In the genomic region with DNA sequence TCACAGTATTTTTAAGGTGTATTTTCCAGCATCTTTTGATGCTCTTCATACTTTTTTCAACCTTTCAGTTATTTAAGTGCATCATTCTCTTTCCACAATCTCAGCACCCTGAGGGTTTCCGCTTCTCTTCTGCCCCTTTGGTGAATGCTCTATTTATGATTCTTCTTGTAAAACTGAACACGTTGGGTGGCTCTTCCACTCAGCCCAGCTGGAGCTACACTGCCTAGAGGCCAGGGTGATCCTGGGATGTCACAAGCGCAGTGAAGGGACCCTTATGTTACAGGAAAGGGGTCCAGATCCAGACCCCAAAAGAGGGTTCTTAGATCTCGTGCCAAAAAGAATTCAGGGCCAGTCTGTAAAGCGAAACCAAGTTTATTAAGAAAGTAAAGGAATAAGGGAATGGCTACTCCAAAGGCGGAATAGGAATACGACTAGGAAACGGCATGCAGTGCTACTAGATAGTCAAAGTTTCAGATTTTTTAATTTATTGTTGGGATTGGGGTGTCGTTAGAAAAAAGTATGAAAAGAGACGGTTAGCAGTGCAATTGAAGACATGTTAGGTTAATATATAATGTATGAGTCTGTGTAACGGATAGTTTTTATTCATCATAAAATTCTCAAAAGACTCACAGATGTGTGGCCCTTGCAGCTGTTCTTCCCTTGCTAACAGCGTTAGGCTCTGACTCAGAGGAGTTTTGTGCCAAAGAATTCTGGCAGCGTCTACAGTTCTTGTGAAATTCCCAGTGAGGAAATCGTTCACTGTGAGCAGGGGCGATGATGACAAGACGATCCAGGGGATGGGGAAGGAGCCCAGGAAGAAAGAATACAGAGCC, we compare ENCODE assay signal across 8 cellular contexts. TPM values are rescaled to one million over a fixed set of nuclear protein-coding genes. Genes with fewer than 3 reads are reported as not detected.
DNase-seq lines count a peak whose midpoint lies in the region; ATAC-seq and TF ChIP-seq lines count a peak whose summit lies in the region.

No MANE protein-coding gene starts in this region.

- intact Hi-C loops in breast epithelium (cut with DNase I; ENCODE audit: low total_unique reads) = no loop called here
- intact Hi-C loops in natural killer cell (cut with micrococcal nuclease) = no loop called here

- DNase-seq in LNCaP clone FGC (ENCODE audit: low read depth) (peak; percentile 70), breast epithelium (ENCODE audit: low spot score in 2 of 2) (peak; percentile 61 to 85), left lobe of liver (ENCODE audit: low spot score) (peak; percentile 80), upper lobe of left lung (peak in 1 of 2 donors; percentile 73), natural killer cell (no peak), immature natural killer cell (no peak)

- H3K9me3 Mint-ChIP-seq in natural killer cell = no peaks in the 10 kb centered on the region
- H3K9me3 Mint-ChIP-seq in immature natural killer cell = no peaks in the 10 kb centered on the region

- TF ChIP-seq CTCF in LNCaP clone FGC (IDR thresholded peaks at IDR 0.05; ENCODE audit: control insufficient read depth, extremely low read depth, insufficient read depth) = no peak
- no peak for TF ChIP-seq CTCF in breast epithelium (IDR thresholded peaks at IDR 0.05)
- no peak for TF ChIP-seq CTCF in upper lobe of left lung (IDR thresholded peaks at IDR 0.05)
- no peak for TF ChIP-seq CTCF in natural killer cell (IDR thresholded peaks at IDR 0.05)

- ATAC-seq in left lobe of liver (peak; percentile 98), upper lobe of left lung (ENCODE audit: low FRiP score in 2 of 2) (peak; percentile 75 to 96), natural killer cell (no peak), HG03175 (IDR thresholded peaks at IDR 0.05; ENCODE audit: unreplicated experiment) (no peak), GM21723 (IDR thresholded peaks at IDR 0.05; ENCODE audit: unreplicated experiment) (no peak)

- H3K27me3 Mint-ChIP-seq in natural killer cell (ENCODE audit: low read depth in 2 of 2) = no peaks in the 10 kb centered on the region
- peaks cover 0 to 4% (median 0%) of the 10 kb centered on the region in 3 donors for H3K27me3 Mint-ChIP-seq in immature natural killer cell (ENCODE audit: low read depth in 3 of 3)

- TF ChIP-seq EP300 in upper lobe of left lung (IDR thresholded peaks at IDR 0.05) = peak in 1 of 4 donors; percentile 54

- H3K4me1 ChIP-seq in breast epithelium = no peaks in the 10 kb centered on the region
- peaks cover 0 to 4% (median 0%) of the 10 kb centered on the region in 4 donors for H3K4me1 ChIP-seq in upper lobe of left lung

- H3K9me3 ChIP-seq in breast epithelium (no peaks in the 10 kb centered on the region), upper lobe of left lung (no peaks in the 10 kb centered on the region)

- TF ChIP-seq POLR2A in breast epithelium (IDR thresholded peaks at IDR 0.05) (no peak), upper lobe of left lung (IDR thresholded peaks at IDR 0.05) (no peak)

- H3K27ac Mint-ChIP-seq in natural killer cell (no peak overlapping the region), immature natural killer cell (no peak overlapping the region)

- WGBS in upper lobe of left lung, 2 donors = 49 to 56% methylated on average over 16 of the region's 16 CpGs

- H3K4me3 ChIP-seq in LNCaP clone FGC (ENCODE audit: low read depth, low read length) (no peak overlapping the region), breast epithelium (peak overlapping the region in 1 of 3 donors; percentile 46), upper lobe of left lung (peak overlapping the region in 1 of 4 donors; percentile 10)

- H3K4me1 Mint-ChIP-seq in natural killer cell (no peaks in the 10 kb centered on the region), immature natural killer cell (no peaks in the 10 kb centered on the region)

- no peaks in the 10 kb centered on the region for H3K36me3 ChIP-seq in breast epithelium
- H3K36me3 ChIP-seq in upper lobe of left lung = no peaks in the 10 kb centered on the region

- H3K27ac ChIP-seq in breast epithelium (peak overlapping the region; percentile 46 to 50), upper lobe of left lung (peak overlapping the region; percentile 9 to 49 (median 16))

- H3K27me3 ChIP-seq in breast epithelium (no peaks in the 10 kb centered on the region), upper lobe of left lung (no peaks in the 10 kb centered on the region)

- H3K36me3 Mint-ChIP-seq in natural killer cell = no peaks in the 10 kb centered on the region
- peaks cover 0 to 4% (median 0%) of the 10 kb centered on the region in 3 donors for H3K36me3 Mint-ChIP-seq in immature natural killer cell

- H3K4me3 Mint-ChIP-seq in natural killer cell = no peak overlapping the region
- no peak overlapping the region for H3K4me3 Mint-ChIP-seq in immature natural killer cell

RNA-seq across cellular contexts. Expression of a gene that starts 14.4 kb away (rescaled TPM):
- not detected for total RNA-seq in breast epithelium
- not detected for total RNA-seq in left lobe of liver
- under 1 TPM in 4 of 6 donors, not detected in 2; 0.09 to 0.33 (median 0.15) TPM for total RNA-seq in upper lobe of left lung
- total RNA-seq in natural killer cell = not detected
- polyA plus RNA-seq in immature natural killer cell = not detected

RNA-seq across cellular contexts. Expression of a gene that starts 34.6 kb away (rescaled TPM):
- total RNA-seq in breast epithelium (10 to 100 TPM; 11.7 to 16.4 (median 14.4) TPM), left lobe of liver (6.0 TPM), upper lobe of left lung (10 to 100 TPM in 5 of 6 donors, 1 to 10 TPM in 1; 9.7 to 54.5 (median 11.5) TPM), natural killer cell (10 to 100 TPM; 19.1 to 25.5 (median 21.5) TPM)
- 10 to 100 TPM; 11.0 to 25.3 (median 14.8) TPM for polyA plus RNA-seq in immature natural killer cell

RNA-seq across cellular contexts. Expression of a gene that starts 46.7 kb away (rescaled TPM):
- 10 to 100 TPM; 49.9 to 62.9 (median 51.1) TPM for total RNA-seq in breast epithelium
- total RNA-seq in left lobe of liver = 22.8 TPM
- 10 to 100 TPM; 33.7 to 97.4 (median 44.9) TPM for total RNA-seq in upper lobe of left lung
- 10 to 100 TPM; 21.8 to 25.7 (median 23.9) TPM for total RNA-seq in natural killer cell
- 10 to 100 TPM in 1 of 3 donors, 1 to 10 TPM in 2; 7.1 to 22.1 (median 9.5) TPM for polyA plus RNA-seq in immature natural killer cell

Comparison
In these comparisons a context has a peak if more than half of its experiments do, and no peak if none do; other contexts are left out.
1. DNase-seq: peak in LNCaP clone FGC (single experiment), breast epithelium (2 of 2) and left lobe of liver (single experiment); none in natural killer cell (single experiment) and immature natural killer cell (0 of 3).
2. ATAC-seq: peak in left lobe of liver (single experiment) and upper lobe of left lung (2 of 2); none in natural killer cell (0 of 3), HG03175 (single experiment) and GM21723 (single experiment).